15 cellular contexts compared by ENCODE assay signal in genomic region chrX:38881066-38881465, GRCh38.
DNase-seq lines count a peak whose midpoint lies in the region; ATAC-seq, FAIRE-seq and TF ChIP-seq lines count a peak whose summit lies in the region.
"Had no signal": no experiment of that assay in that cellular context is flagged by ENCODE, and none has a peak within 500 bp of the region (broad histone marks: within the 10 kb centered on the region; RNA-seq: fewer than 3 reads in every experiment).

No MANE protein-coding gene starts in this region.

- H3K4me3 ChIP-seq in HL-60 (replicated peaks; ENCODE audit: insufficient read depth, low read length), result no peak overlapping the region
- no peak overlapping the region for H3K4me3 ChIP-seq in K562
- no peak overlapping the region for H3K4me3 ChIP-seq in skeletal muscle tissue (ENCODE audit: low read length in 3 of 3)
- H3K4me3 ChIP-seq: MG63 had no signal

- H4K20me1 ChIP-seq in K562 (replicated peaks; ENCODE audit: control insufficient read depth, insufficient read depth, low read length), result no peaks in the 10 kb centered on the region

- CTCF ChIA-PET in K562 (lab: Yijun Ruan, JAX; ENCODE audit: low intra/inter-chr PET ratio), result no interaction called here
- CTCF ChIA-PET in HEK293T (lab: Yijun Ruan, JAX), result no interaction called here

- no peak for TF ChIP-seq EP300 in K562 (IDR thresholded peaks at IDR 0.05; ENCODE audit: low read length)

- no peak overlapping the region for H3K4me2 ChIP-seq in K562 (ENCODE audit: insufficient read depth, low read length)

- 0 out of 2 replicates have a peak overlapping the region, but pooled peaks have one; percentile 76 for H2AFZ ChIP-seq in K562 (ENCODE audit: low read depth, low read length)

- FAIRE-seq in GM12891 (lab: Jason Lieb, UNC), result peak; percentile 81
- no peak for FAIRE-seq in K562 (lab: Jason Lieb, UNC)

- in situ Hi-C loops in K562 (cut with MboI), result no loop called here

- no peak for DNase-seq in GM12891 (ENCODE audit: insufficient read length, low spot score)
- no peak for DNase-seq in HL-60 (ENCODE audit: low read depth in 1 of 2, low spot score in 1 of 2)
- no peak for DNase-seq in K562 (ENCODE audit: extremely low read depth in 1 of 4, low spot score in 3 of 4)
- no peak for DNase-seq in NCI-H1092 treated with DMSO at 0.1 percent for 48 hours (lab: John Stamatoyannopoulos, UW)
- DNase-seq in activated effector memory CD4-positive, alpha-beta T cell treated with anti-CD3 and anti-CD28 coated beads, Interleukin-2, amount 50 U/mL, for 16 hours, result no peak
- no peak for DNase-seq in HEK293T (ENCODE audit: extremely low spot score)
- no peak for DNase-seq in NCI-H524 treated with DMSO at 0.1 percent for 48 hours (lab: John Stamatoyannopoulos, UW)
- DNase-seq: CD4-positive, alpha-beta memory T cell; H9; MG63; NCI-H1105; NCI-H187; NCI-H69; T1000 had no signal

- H3K9me3 ChIP-seq in K562 (replicated peaks; ENCODE audit: control insufficient read depth, insufficient read depth, low read depth, low read length), result no peaks in the 10 kb centered on the region
- no peaks in the 10 kb centered on the region for H3K9me3 ChIP-seq in skeletal muscle tissue (ENCODE audit: control insufficient read depth in 3 of 3, low read length in 3 of 3)
- H3K9me3 ChIP-seq: MG63 had no signal

- TF ChIP-seq POLR2A in GM12891 (IDR thresholded peaks at IDR 0.05; ENCODE audit: low read depth, low read length), result no peak
- no peak for TF ChIP-seq POLR2A in K562 (conservative IDR thresholded peaks at IDR 0.05)

- H3K9ac ChIP-seq in K562 (ENCODE audit: insufficient read depth in 1 of 2, low read depth in 2 of 2, low read length in 2 of 2) (no peak overlapping the region), skeletal muscle tissue (ENCODE audit: low read depth in 1 of 3, low read length in 3 of 3) (no peak overlapping the region)

- H3K36me3 ChIP-seq in K562 (ENCODE audit: control insufficient read depth, insufficient read depth, low read length) (no peaks in the 10 kb centered on the region), skeletal muscle tissue (ENCODE audit: control insufficient read depth in 3 of 3, insufficient read depth in 3 of 3, low read length in 3 of 3) (no peaks in the 10 kb centered on the region)
- H3K36me3 ChIP-seq: MG63 had no signal

- H3K27ac ChIP-seq in HL-60 (replicated peaks) (peak overlapping the region; percentile 66), K562 (ENCODE audit: extremely low read depth, low read depth, low read length) (no peak overlapping the region), skeletal muscle tissue (ENCODE audit: low read depth, low read length) (peak overlapping the region; percentile 69)

- no peak for TF ChIP-seq RAD21 in K562 (CRISPR knock-in tag; conservative IDR thresholded peaks at IDR 0.05 in 1 of 2, IDR thresholded peaks at IDR 0.05 in 1 of 2)

- POLR2A ChIA-PET in K562 (lab: Yijun Ruan, JAX) (interaction anchor here (1.9 kb wide), 1 partner anchor 9 kb away, joined by 6 read pairs; no protein-coding TSS in a partner anchor), HEK293T (lab: Yijun Ruan, JAX) (no interaction called here)

- H3K9me1 ChIP-seq in K562 (ENCODE audit: control insufficient read depth, insufficient read depth, low read length), result no peaks in the 10 kb centered on the region

- TF ChIP-seq CTCF in HL-60 (IDR thresholded peaks at IDR 0.05; ENCODE audit: insufficient read depth, low read length), result no peak
- TF ChIP-seq CTCF in K562 (IDR thresholded peaks at IDR 0.05 in 2 of 3, conservative IDR thresholded peaks at IDR 0.05 in 1 of 3; ENCODE audit: insufficient read depth in 2 of 3, low read depth in 1 of 3, low read length in 3 of 3), result no peak

- BruUV-seq in K562 (replicated peaks; lab: Mats Ljungman, UMichigan), result no TSS peak

- 42% methylated on average over 2 of the region's 2 CpGs for WGBS in K562 (ENCODE audit: insufficient coverage, low coverage, missing lambda C conversion rate)

- H3K4me1 ChIP-seq in K562 (replicated peaks in 1 of 2; ENCODE audit: control insufficient read depth in 2 of 2, insufficient read depth in 2 of 2, low read length in 2 of 2) (peaks cover 0 to 5% of the 10 kb centered on the region in 2 experiments; a peak in 3 of 5 replicates), skeletal muscle tissue (ENCODE audit: control insufficient read depth in 3 of 3, insufficient read depth in 3 of 3, low read length in 3 of 3) (peaks cover 7 to 26% (median 16%) of the 10 kb centered on the region in 3 donors)

- no peaks in the 10 kb centered on the region for H3K79me2 ChIP-seq in K562 (ENCODE audit: control insufficient read depth, insufficient read depth, low read length)

- intact Hi-C loops in K562 (cut with micrococcal nuclease), result no loop called here

- no peaks in the 10 kb centered on the region for H3K27me3 ChIP-seq in HL-60 (ENCODE audit: insufficient read depth, poor library complexity, severe bottlenecking)
- H3K27me3 ChIP-seq in K562 (ENCODE audit: control insufficient read depth in 2 of 2, insufficient read depth in 2 of 2, low read length in 2 of 2), result no peaks in the 10 kb centered on the region
- no peaks in the 10 kb centered on the region for H3K27me3 ChIP-seq in skeletal muscle tissue (ENCODE audit: control insufficient read depth in 3 of 3, insufficient read depth in 3 of 3, low read length in 3 of 3)
- H3K27me3 ChIP-seq: MG63 had no signal

- ATAC-seq in K562, result no peak

TF ChIP-seq in GM12891, 5 proteins besides CTCF, POLR2A, EP300 and RAD21:
- TF ChIP-seq TAF1 (IDR thresholded peaks at IDR 0.05; ENCODE audit: low read depth, low read length), result no peak
- no peak for TF ChIP-seq POLR2AphosphoS5 (IDR thresholded peaks at IDR 0.05; ENCODE audit: low read depth, low read length)
- TF ChIP-seq PAX5 (IDR thresholded peaks at IDR 0.05; ENCODE audit: insufficient read depth, low read length, severe bottlenecking), result no peak
- no peak for TF ChIP-seq SPI1 (IDR thresholded peaks at IDR 0.05; ENCODE audit: low read depth, low read length)
- TF ChIP-seq POU2F2 (IDR thresholded peaks at IDR 0.05; ENCODE audit: low read depth, low read length), result no peak

TF ChIP-seq in K562, 482 proteins besides CTCF, POLR2A, EP300 and RAD21 (continues in another document):
- TF ChIP-seq NEUROD1 (IDR thresholded peaks at IDR 0.05; ENCODE audit: borderline replicate concordance, low read depth, low read length, partially characterized antibody) (no peak), MYBL2 (IDR thresholded peaks at IDR 0.05; ENCODE audit: low read depth) (no peak), MYBL2 (CRISPR knock-in tag; IDR thresholded peaks at IDR 0.05; ENCODE audit: borderline replicate concordance) (no peak), TAF7 (tag; IDR thresholded peaks at IDR 0.05) (no peak)

TF ChIP-seq in HEK293T, 16 proteins besides CTCF, POLR2A, EP300 and RAD21:
- no peak for TF ChIP-seq FOXA1 (IDR thresholded peaks at IDR 0.05)
- TF ChIP-seq TARDBP (IDR thresholded peaks at IDR 0.05), result no peak
